ENCODE assay signal across 23 cellular contexts in the genomic region with DNA sequence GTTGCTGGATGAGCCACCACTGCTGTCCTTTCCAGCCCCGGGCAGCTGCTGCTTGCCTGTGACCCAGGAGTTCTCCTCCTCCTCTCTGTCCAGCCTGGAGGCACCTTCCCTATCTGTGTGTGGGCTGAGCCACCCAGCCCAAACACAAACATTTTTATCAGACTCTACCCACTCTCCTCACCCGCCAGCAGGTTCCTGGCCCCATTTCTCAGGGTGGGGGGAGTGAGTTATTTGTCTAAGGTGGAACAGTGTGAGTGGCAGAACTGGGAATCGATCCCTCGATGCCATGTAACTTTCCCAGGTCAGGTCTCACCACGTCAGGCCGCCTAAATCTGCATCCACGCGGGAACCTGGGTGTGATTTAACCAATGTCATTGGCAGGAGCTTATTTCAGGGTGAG. TPM values are rescaled to one million over a fixed set of nuclear protein-coding genes. Genes with fewer than 3 reads are reported as not detected.
"Had no signal": no experiment of that assay in that cellular context is flagged by ENCODE, and none has a peak within 500 bp of the region (broad histone marks: within the 10 kb centered on the region; RNA-seq: fewer than 3 reads in every experiment).

No MANE protein-coding gene starts in this region.

- H3K4me3 ChIP-seq: ascending aorta, dorsolateral prefrontal cortex, gastroesophageal sphincter, sigmoid colon, suprapubic skin, transverse colon had no signal

- H3K27me3 Mint-ChIP-seq: stimulated activated naive CD8-positive, alpha-beta T cell treated with anti-CD3 and anti-CD28 coated beads, Interleukin-15, amount 100 ng/mL, for 72 hours had no signal

- DNase-seq: activated CD4-positive, alpha-beta T cell treated with anti-CD3 and anti-CD28 coated beads for 1 hour; activated CD4-positive, alpha-beta T cell treated with anti-CD3 and anti-CD28 coated beads, Interleukin-2, amount 50 U/mL, for 1 hour; activated CD8-positive, alpha-beta T cell treated with anti-CD3 and anti-CD28 coated beads, Interleukin-2, amount 10 ng/mL, durations not matched to agents 7 days and 5 days; activated gamma-delta T cell treated with Interleukin-2 at 50 U/mL for 16 hours; activated T-cell treated with anti-CD3 and anti-CD28 coated beads, Interleukin-2, amount 50 U/mL, for 1 hour; brain microvascular endothelial cell; caudate nucleus; hypothalamus; left ventricle myocardium superior; mammary epithelial cell; natural killer cell; sigmoid colon; stimulated activated CD4-positive, alpha-beta T cell treated with anti-CD3 and anti-CD28 coated beads, Interleukin-4, amount 100 ng/mL, for 24 hours; stimulated activated naive CD8-positive, alpha-beta T cell treated with anti-CD3 and anti-CD28 coated beads, Interleukin-15, amount 100 ng/mL, for 72 hours; SW 1271; transverse colon had no signal

- H3K9me3 Mint-ChIP-seq: natural killer cell had no signal

- H3K4me1 Mint-ChIP-seq: natural killer cell had no signal

- H3K36me3 Mint-ChIP-seq: natural killer cell had no signal

- H3K36me3 ChIP-seq: brain microvascular endothelial cell, suprapubic skin, transverse colon had no signal

- H3K9me3 ChIP-seq: ascending aorta, gastroesophageal sphincter, sigmoid colon, suprapubic skin, transverse colon had no signal

- H3K27me3 ChIP-seq: ascending aorta, brain microvascular endothelial cell, dorsolateral prefrontal cortex, gastroesophageal sphincter, sigmoid colon, suprapubic skin, transverse colon had no signal

- H3K27ac Mint-ChIP-seq: activated CD8-positive, alpha-beta T cell treated with anti-CD3 and anti-CD28 coated beads, Interleukin-2, amount 10 ng/mL, durations not matched to agents 7 days and 5 days; mesothelial cell of epicardium; natural killer cell; stimulated activated naive CD8-positive, alpha-beta T cell treated with anti-CD3 and anti-CD28 coated beads, Interleukin-15, amount 100 ng/mL, for 72 hours had no signal

- H3K27ac ChIP-seq: ascending aorta, brain microvascular endothelial cell, dorsolateral prefrontal cortex, epithelial cell of prostate, gastroesophageal sphincter, sigmoid colon, suprapubic skin, transverse colon, VCaP had no signal

- H3K4me3 Mint-ChIP-seq: activated CD8-positive, alpha-beta T cell treated with anti-CD3 and anti-CD28 coated beads, Interleukin-2, amount 10 ng/mL, durations not matched to agents 7 days and 5 days; mesothelial cell of epicardium; natural killer cell; stimulated activated naive CD8-positive, alpha-beta T cell treated with anti-CD3 and anti-CD28 coated beads, Interleukin-15, amount 100 ng/mL, for 72 hours had no signal

RNA-seq across cellular contexts. Expression of gene SMIM38, which starts 20.8 kb away (rescaled TPM):
- total RNA-seq: left ventricle myocardium superior had no signal
